9 cellular contexts compared by ENCODE assay signal in the genomic region with DNA sequence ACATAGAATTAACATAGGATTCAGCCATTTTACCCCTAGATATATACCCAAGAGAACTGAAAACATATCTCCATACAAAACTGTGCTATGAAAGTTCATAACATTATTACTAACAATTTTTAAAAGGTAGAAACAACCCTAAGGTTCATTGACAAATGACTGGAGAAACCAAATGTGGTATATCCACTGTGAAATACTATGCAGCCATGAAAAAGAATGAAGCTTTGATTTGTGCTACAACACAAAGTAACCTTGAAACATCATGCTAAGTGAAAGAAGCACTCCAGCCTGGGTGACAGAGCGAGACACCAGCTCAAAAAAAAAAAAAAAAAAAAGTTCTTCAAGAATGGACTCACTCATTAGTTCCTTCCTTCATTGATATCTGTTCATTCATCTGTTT. TPM values are rescaled to one million over a fixed set of nuclear protein-coding genes. Genes with fewer than 3 reads are reported as not detected.
"Had no signal": no experiment of that assay in that cellular context is flagged by ENCODE, and none has a peak within 500 bp of the region (broad histone marks: within the 10 kb centered on the region; RNA-seq: fewer than 3 reads in every experiment).

No MANE protein-coding gene starts in this region.

- H3K4me2 ChIP-seq: GM23338 had no signal

- H3K9me3 Mint-ChIP-seq: GM23338, H9 had no signal

- H2AFZ ChIP-seq: GM23338 had no signal

- H3K27ac ChIP-seq: HL-60 had no signal

- H3K4me3 Mint-ChIP-seq: GM23338, H9, HFFc6 had no signal

- H3K4me1 Mint-ChIP-seq: GM23338, H9 had no signal

- DNase-seq: H9, HCEC 1CT, HFFc6 had no signal

- H3K4me3 ChIP-seq: GM23338 had no signal

- H3K27ac Mint-ChIP-seq: GM23338, H9, HFFc6 had no signal

- ATAC-seq: GM23338, HepG2 had no signal

RNA-seq across cellular contexts. Expression of gene CD300LD, which starts 0.6 kb away (rescaled TPM):
- total RNA-seq: GM23338, H1, H9, HepG2, HFFc6, HT1080 had no signal
- polyA plus RNA-seq: GM23338, H1, HepG2, IgD-negative memory B cell had no signal

RNA-seq across cellular contexts. Expression of gene CD300H, which starts 24.2 kb away (rescaled TPM):
- total RNA-seq: GM23338, H1, H9, HepG2, HFFc6, HT1080 had no signal
- polyA plus RNA-seq: GM23338, H1, HepG2 had no signal

RNA-seq across cellular contexts. Expression of gene CD300E, which starts 32.0 kb away (rescaled TPM):
- total RNA-seq: GM23338, H1, H9, HepG2, HFFc6, HT1080 had no signal
- polyA plus RNA-seq: GM23338, H1, HepG2 had no signal

RNA-seq across cellular contexts. Expression of gene CD300C, which starts 45.6 kb away (rescaled TPM):
- total RNA-seq: GM23338, H1, H9, HepG2, HFFc6 had no signal
- polyA plus RNA-seq: GM23338, H1, HepG2 had no signal
